In the genomic region with DNA sequence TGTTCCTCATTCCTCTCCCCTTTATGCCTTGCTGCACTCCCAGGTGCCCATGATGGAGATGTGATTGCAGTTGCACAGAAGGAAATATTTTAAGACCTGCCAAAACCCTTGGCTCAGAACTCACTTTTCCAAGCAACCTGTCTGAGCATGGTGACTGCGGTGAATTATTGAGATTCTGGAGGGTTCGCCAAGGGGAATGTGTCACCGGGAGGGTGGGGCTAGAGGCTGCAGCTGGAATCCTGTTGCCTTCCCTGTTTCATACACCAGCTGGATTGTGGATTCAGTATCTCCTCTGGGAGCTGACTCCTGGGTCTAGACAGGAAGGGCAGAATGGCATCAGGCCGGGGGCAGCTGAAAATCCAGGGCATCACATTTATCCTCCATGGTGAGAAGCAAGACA, we compare ENCODE assay signal across 27 cellular contexts.
"Had no signal": no experiment of that assay in that cellular context is flagged by ENCODE, and none has a peak within 500 bp of the region (broad histone marks: within the 10 kb centered on the region; RNA-seq: fewer than 3 reads in every experiment).

No MANE protein-coding gene starts in this region.

- H3K36me3 ChIP-seq: colonic mucosa, gastrocnemius medialis, neural progenitor cell, prostate gland, right atrium auricular region, tibial artery had no signal

- H3K4me2 ChIP-seq: neural progenitor cell, smooth muscle cell had no signal

- DNase-seq: colonic mucosa; effector CD8-positive, alpha-beta T cell; endodermal cell; foreskin fibroblast; gastrocnemius medialis; head of caudate nucleus; mucosa of descending colon; naive B cell; nucleus accumbens; stimulated activated CD4-positive, alpha-beta T cell treated with anti-CD3 and anti-CD28 coated beads, Interleukin-12 subunit alpha, Interleukin-12 subunit beta, amount 100 ng/mL, for 4 hours; stimulated activated CD4-positive, alpha-beta T cell treated with anti-CD3 and anti-CD28 coated beads, Interleukin-2, amount 100 ng/mL, for 24 hours; stimulated activated CD4-positive, alpha-beta T cell treated with anti-CD3 and anti-CD28 coated beads, Interleukin-4, amount 100 ng/mL, for 4 hours; stimulated activated naive CD8-positive, alpha-beta T cell treated with anti-CD3 and anti-CD28 coated beads, Interleukin-15, Interleukin-2, amounts not matched to agents 100 U/mL and 50 U/mL, for 24 hours; substantia nigra; testis; tibial artery had no signal

- H3K9me3 ChIP-seq: colonic mucosa, gastrocnemius medialis, prostate gland, testis had no signal

- H3K9ac ChIP-seq: neural progenitor cell had no signal

- ATAC-seq: esophagus mucosa; gastrocnemius medialis; left lobe of liver; mucosa of descending colon; natural killer cell treated with Interleukin-12 subunit alpha and Interleukin-12 subunit beta and Interleukin-15 and Interleukin-18, amount 100 ng/mL, for 72 hours; sciatic nerve; stimulated activated memory B cell treated with anti-CD40 and anti-IgM and Interleukin-4, amounts not matched to agents 10 μg/mL and 1 μg/mL and 100 μg/mL, for 72 hours; stimulated activated naive CD8-positive, alpha-beta T cell treated with anti-CD3 and anti-CD28 coated beads, Interleukin-15, Interleukin-2, amounts not matched to agents 100 U/mL and 50 U/mL, for 24 hours had no signal

- H3K27me3 ChIP-seq: colonic mucosa, gastrocnemius medialis, neural progenitor cell, right atrium auricular region, testis, tibial artery had no signal

- H2AFZ ChIP-seq: neural progenitor cell had no signal

- H3K4me3 ChIP-seq: colonic mucosa, gastrocnemius medialis, lung, mucosa of descending colon, neural progenitor cell, prostate gland, right atrium auricular region, smooth muscle cell, testis, tibial artery had no signal

- H3K27ac ChIP-seq: colonic mucosa, epithelial cell of prostate, gastrocnemius medialis, neural progenitor cell, prostate gland, right atrium auricular region, testis, tibial artery had no signal
